In the genomic region with DNA sequence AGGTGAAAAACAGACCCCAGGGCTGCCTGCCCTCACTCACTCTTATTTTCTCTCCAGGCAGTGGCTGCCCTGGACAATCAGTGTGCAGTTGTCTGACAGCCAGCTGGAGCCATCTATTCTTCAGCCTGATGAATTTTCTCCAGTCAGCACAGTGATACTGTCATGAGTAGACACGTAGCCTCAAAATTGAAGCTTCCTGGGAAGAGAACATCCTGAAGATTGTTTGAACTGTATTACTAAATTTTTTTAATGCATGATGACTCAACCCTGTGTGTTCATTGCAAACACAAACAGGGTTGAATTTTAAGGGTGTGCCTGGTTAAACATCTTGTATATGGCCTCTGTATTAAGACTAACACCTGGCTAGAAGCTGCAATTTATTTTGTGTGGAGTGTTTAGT, we compare ENCODE assay signal across 12 cellular contexts. TPM values are rescaled to one million over a fixed set of nuclear protein-coding genes. Genes with fewer than 3 reads are reported as not detected.
DNase-seq lines count a peak whose midpoint lies in the region; ATAC-seq and TF ChIP-seq lines count a peak whose summit lies in the region.
"Had no signal": no experiment of that assay in that cellular context is flagged by ENCODE, and none has a peak within 500 bp of the region (broad histone marks: within the 10 kb centered on the region; RNA-seq: fewer than 3 reads in every experiment).

No MANE protein-coding gene starts in this region.

- CTCF ChIA-PET in PC-9 (lab: Charles Lee), result no interaction called here

- POLR2A ChIA-PET in PC-9 (lab: Charles Lee; ENCODE audit: unreplicated experiment), result no interaction called here

- no peaks in the 10 kb centered on the region for H3K79me2 ChIP-seq in ACC112 (ENCODE audit: control insufficient read depth, insufficient read depth, low read length, unreplicated experiment)
- H3K79me2 ChIP-seq in PC-9 (ENCODE audit: low read depth), result no peaks in the 10 kb centered on the region

- TF ChIP-seq POLR2A in heart left ventricle (IDR thresholded peaks at IDR 0.05), result no peak

- WGBS in heart left ventricle, 4 donors, result 38 to 74% (median 70%) methylated on average over 1 of the region's 1 CpG

- BruUV-seq in PC-9 (replicated peaks; lab: Mats Ljungman, UMichigan), result no TSS peak

- TF ChIP-seq CTCF in PC-9 (conservative IDR thresholded peaks at IDR 0.05), result no peak
- TF ChIP-seq CTCF in fibroblast of the aortic adventitia (IDR thresholded peaks at IDR 0.05; ENCODE audit: insufficient read depth, low read length), result no peak
- no peak for TF ChIP-seq CTCF in heart left ventricle (IDR thresholded peaks at IDR 0.05)

- peak overlapping the region; percentile 43; the same call in 1 of the 2 replicates for H3K4me3 ChIP-seq in ACC112 (ENCODE audit: low read depth, low read length)
- H3K4me3 ChIP-seq in PC-9, result no peak overlapping the region
- H3K4me3 ChIP-seq in fibroblast of the aortic adventitia (ENCODE audit: low read depth, low read length), result no peak overlapping the region
- no peak overlapping the region for H3K4me3 ChIP-seq in heart left ventricle

- no peaks in the 10 kb centered on the region for H4K20me1 ChIP-seq in PC-9 (ENCODE audit: insufficient read depth)

- H3K9me2 ChIP-seq in PC-9 (ENCODE audit: insufficient read depth), result no peaks in the 10 kb centered on the region

- DNase-seq in HuH-7.5 (ENCODE audit: low spot score) (peak; percentile 11), PC-9 (peak in 1 of 2 experiments; percentile 84), fibroblast of the aortic adventitia (ENCODE audit: low read depth) (peak; percentile 30), heart left ventricle (no peak), epidermal melanocyte (ENCODE audit: insufficient read length, low spot score) (no peak)
- DNase-seq: activated T-cell treated with anti-CD3 and anti-CD28 coated beads, Interleukin-2, amount 50 U/mL, for 48 hours; BE2C; stimulated activated CD4-positive, alpha-beta T cell treated with anti-CD3 and anti-CD28 coated beads, Interleukin-12 subunit alpha, Interleukin-12 subunit beta, amount 100 ng/mL, for 4 hours; stimulated activated naive CD4-positive, alpha-beta T cell had no signal

- peak overlapping the region; percentile 53 for H3K4me2 ChIP-seq in PC-9

- H3F3A ChIP-seq in PC-9 (ENCODE audit: insufficient read depth, low read depth), result peaks cover 5% of the 10 kb centered on the region

- H3K9me3 ChIP-seq in PC-9 (ENCODE audit: insufficient read depth, low read depth), result no peaks in the 10 kb centered on the region
- H3K9me3 ChIP-seq in heart left ventricle, result no peaks in the 10 kb centered on the region
- H3K9me3 ChIP-seq: BE2C had no signal

- peak overlapping the region; percentile 86 for H2AFZ ChIP-seq in ACC112 (ENCODE audit: low read length, unreplicated experiment)
- H2AFZ ChIP-seq in PC-9, result no peak overlapping the region

- intact Hi-C loops in PC-9 (cut with micrococcal nuclease; ENCODE audit: unreplicated experiment), result no loop called here
- intact Hi-C loops in heart left ventricle (cut with DNase I), result no loop called here

- H3K27ac ChIP-seq in ACC112 (ENCODE audit: low read depth, low read length), result peak overlapping the region; percentile 87
- H3K27ac ChIP-seq in PC-9, result peak overlapping the region; percentile 15; the same call in 1 of the 2 replicates
- H3K27ac ChIP-seq in heart left ventricle, result no peak overlapping the region

- no peaks in the 10 kb centered on the region for H3K27me3 ChIP-seq in ACC112 (ENCODE audit: insufficient read depth, low read length)
- no peaks in the 10 kb centered on the region for H3K27me3 ChIP-seq in PC-9 (ENCODE audit: insufficient read depth, low read depth)
- H3K27me3 ChIP-seq in heart left ventricle, result no peaks in the 10 kb centered on the region
- H3K27me3 ChIP-seq: BE2C had no signal

- H3K36me3 ChIP-seq in ACC112 (ENCODE audit: insufficient read depth, low read length) (no peaks in the 10 kb centered on the region), PC-9 (ENCODE audit: low read depth) (no peaks in the 10 kb centered on the region), heart left ventricle (no peaks in the 10 kb centered on the region)
- H3K36me3 ChIP-seq: BE2C had no signal

- no peak for ATAC-seq in GM19351 (IDR thresholded peaks at IDR 0.05; ENCODE audit: unreplicated experiment)
- no peak for ATAC-seq in heart left ventricle
- no peak for ATAC-seq in HG02571 (IDR thresholded peaks at IDR 0.05; ENCODE audit: unreplicated experiment)

- H3K4me1 ChIP-seq in ACC112 (ENCODE audit: control insufficient read depth, insufficient read depth, low read length, unreplicated experiment), result peaks cover 46% of the 10 kb centered on the region
- peaks cover 16% of the 10 kb centered on the region for H3K4me1 ChIP-seq in PC-9 (replicated peaks; ENCODE audit: insufficient read depth)
- no peaks in the 10 kb centered on the region for H3K4me1 ChIP-seq in heart left ventricle
- H3K4me1 ChIP-seq: BE2C had no signal

RNA-seq across cellular contexts. Expression of gene STXBP5, which starts 49.8 kb away (rescaled TPM):
- total RNA-seq in PC-9 (2021), result 4.6 and 4.7 TPM in 2 replicates
- total RNA-seq in fibroblast of the aortic adventitia (ENCODE audit: low replicate concordance), result 65.2 and 98.9 TPM in 2 replicates
- total RNA-seq in heart left ventricle, result 10 to 100 TPM; 11.8 to 20.0 (median 14.5) TPM
- polyA plus RNA-seq in heart left ventricle, result 10 to 100 TPM in 1 of 2 donors, 1 to 10 TPM in 1; 5.7 to 10.2 TPM

Comparison
In these comparisons a context has a peak if more than half of its experiments do, and no peak if none do; other contexts are left out.
1. H3K27ac ChIP-seq: peak in ACC112 (single experiment) and PC-9 (single experiment); none in heart left ventricle (0 of 12).
2. DNase-seq: peak in HuH-7.5 (single experiment) and fibroblast of the aortic adventitia (single experiment); none in heart left ventricle (0 of 5) and epidermal melanocyte (single experiment).